Comparison of ENCODE assay signal across 8 cellular contexts in genomic region chrX:41923257-41923924, GRCh38. TPM values are rescaled to one million over a fixed set of nuclear protein-coding genes. Genes with fewer than 3 reads are reported as not detected.
A peak's percentile ranks its signal among the peaks of the same experiment; 100 is the strongest.
DNase-seq lines count a peak whose midpoint lies in the region; ATAC-seq and TF ChIP-seq lines count a peak whose summit lies in the region.

CASK (minus strand) TSS chrX:41923554; CDS start chrX:41922988, 566 bp downstream.

- 0 to 63% (median 2%) methylated on average over 1 to 105 of the region's 108 CpGs for WGBS in spleen, 5 donors

- peaks cover 0 to 36% (median 9%) of the 10 kb centered on the region in 6 donors for H3K4me1 ChIP-seq in spleen

- no peaks in the 10 kb centered on the region for H3K9me3 ChIP-seq in spleen

- intact Hi-C loops in spleen (cut with DNase I; ENCODE audit: low total_unique reads) = no loop called here

- peak in 1 of 3 donors; percentile 41 for TF ChIP-seq POLR2A in spleen (IDR thresholded peaks at IDR 0.05)

- no peak for TF ChIP-seq CTCF in AG09309 (IDR thresholded peaks at IDR 0.05; ENCODE audit: control insufficient read depth, insufficient read depth, low read depth, low read length, missing control alignments)
- TF ChIP-seq CTCF in spleen (IDR thresholded peaks at IDR 0.05 in 8 of 11, conservative IDR thresholded peaks at IDR 0.05 in 3 of 11) = peak in 2 of 11 experiments; percentile 15 to 17

- H3K36me3 ChIP-seq in spleen = no peaks in the 10 kb centered on the region

- peak; percentile 85 for ATAC-seq in GM19043 (IDR thresholded peaks at IDR 0.05; ENCODE audit: low read depth, unreplicated experiment)
- peak; percentile 89 for ATAC-seq in HG03342 (IDR thresholded peaks at IDR 0.05; ENCODE audit: unreplicated experiment)

- H3K4me3 ChIP-seq in AG09309 (ENCODE audit: control insufficient read depth, low read depth, low read length) (peak within 1 kb of the TSS; percentile 67), spleen (peak within 1 kb of the TSS; percentile 45 to 79 (median 56))

- peak within 1 kb of the TSS; percentile 24 for H3K27ac ChIP-seq in caudate nucleus (ENCODE audit: low read depth, low read length)
- peak within 1 kb of the TSS; percentile 39 to 88 (median 83) for H3K27ac ChIP-seq in spleen

- DNase-seq in AG09309 (ENCODE audit: low read depth) (peak; percentile 60), NCI-H345 treated with DMSO at 0.1 percent for 48 hours (lab: John Stamatoyannopoulos, UW; ENCODE audit: unreplicated experiment) (peak; percentile 85), caudate nucleus (lab: John Stamatoyannopoulos, UW) (peak in 60 of 61 donors; percentile 8 to 93 (median 82)), iris pigment epithelial cell (ENCODE audit: low read depth) (peak; percentile 86), spleen (peak; percentile 96)
- peak; percentile 65 to 80 (median 74) for DNase-seq in activated CD4-positive, CD25-positive, alpha-beta regulatory T cell (lab: John Stamatoyannopoulos, UW)

- H3K27me3 ChIP-seq in spleen (replicated peaks in 1 of 7) = no peaks in the 10 kb centered on the region

RNA-seq across cellular contexts. Expression of gene CASK, which starts in this region (rescaled TPM):
- total RNA-seq in spleen = 10 to 100 TPM; 34.4 to 63.7 (median 47.2) TPM
- polyA plus RNA-seq in spleen = 1 to 10 TPM; 4.7 to 6.1 (median 5.0) TPM

Comparison
In these comparisons a context has a peak if more than half of its experiments do, and no peak if none do; other contexts are left out.
1. Peak in every context shown above with its lines: DNase-seq, ATAC-seq, H3K4me3 ChIP-seq and H3K27ac ChIP-seq.